Comparison of ENCODE assay signal across 1 cellular context in the genomic region with DNA sequence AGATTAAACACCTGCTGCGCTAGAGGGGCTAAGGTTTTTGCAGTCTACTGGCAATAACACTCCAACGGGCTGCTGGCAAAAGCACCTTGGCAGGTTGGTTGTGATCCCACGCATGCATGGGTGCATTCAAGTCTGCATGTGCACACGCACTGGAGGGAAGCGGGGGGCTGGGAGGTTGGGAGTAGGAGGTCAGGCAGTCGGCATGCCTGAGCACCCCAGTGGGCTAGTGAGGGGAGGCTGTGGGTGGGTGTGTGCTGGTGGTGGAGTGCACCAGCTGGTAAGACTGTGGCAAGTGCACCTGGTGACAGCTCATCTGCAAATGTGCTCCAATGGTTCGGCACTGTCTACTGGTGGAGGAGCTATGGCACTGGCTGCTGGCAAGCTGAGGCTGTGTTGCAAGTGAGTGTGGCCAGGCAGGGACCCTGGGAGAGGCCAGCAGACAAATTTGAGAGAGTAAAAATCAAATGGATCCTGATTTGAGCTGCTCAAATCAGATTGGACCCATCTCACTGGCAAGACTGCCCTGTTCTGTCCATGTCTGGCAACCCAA.
TF ChIP-seq lines count a peak whose summit lies in the region.

No MANE protein-coding gene starts in this region.

TF ChIP-seq in IMR-90, 13 proteins besides CTCF, POLR2A, EP300 and RAD21 (continued from another document):
- TF ChIP-seq ELK1 (IDR thresholded peaks at IDR 0.05; ENCODE audit: borderline replicate concordance, low read depth, low read length) (no peak), CHD1 (IDR thresholded peaks at IDR 0.05; ENCODE audit: low read depth, low read length) (no peak), RCOR1 (IDR thresholded peaks at IDR 0.05; ENCODE audit: insufficient replicate concordance, low read length) (no peak), MXI1 (IDR thresholded peaks at IDR 0.05; ENCODE audit: borderline replicate concordance, low read depth, low read length) (no peak), SMC3 (IDR thresholded peaks at IDR 0.05; ENCODE audit: low read depth, low read length) (no peak), CEBPB (IDR thresholded peaks at IDR 0.05; ENCODE audit: low read depth, low read length) (no peak), NFE2L2 (IDR thresholded peaks at IDR 0.05; ENCODE audit: low read depth, low read length) (no peak)
- TF ChIP-seq, protein P1, sequence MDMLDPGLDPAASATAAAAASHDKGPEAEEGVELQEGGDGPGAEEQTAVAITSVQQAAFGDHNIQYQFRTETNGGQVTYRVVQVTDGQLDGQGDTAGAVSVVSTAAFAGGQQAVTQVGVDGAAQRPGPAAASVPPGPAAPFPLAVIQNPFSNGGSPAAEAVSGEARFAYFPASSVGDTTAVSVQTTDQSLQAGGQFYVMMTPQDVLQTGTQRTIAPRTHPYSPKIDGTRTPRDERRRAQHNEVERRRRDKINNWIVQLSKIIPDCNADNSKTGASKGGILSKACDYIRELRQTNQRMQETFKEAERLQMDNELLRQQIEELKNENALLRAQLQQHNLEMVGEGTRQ (IDR thresholded peaks at IDR 0.05; ENCODE audit: low read depth, low read length): no peak
